Comparison of ENCODE assay signal across 27 cellular contexts in genomic region chr12:112930350-112930749, GRCh38. TPM values are rescaled to one million over a fixed set of nuclear protein-coding genes. Genes with fewer than 3 reads are reported as not detected.
"Had no signal": no experiment of that assay in that cellular context is flagged by ENCODE, and none has a peak within 500 bp of the region (broad histone marks: within the 10 kb centered on the region; RNA-seq: fewer than 3 reads in every experiment).

No MANE protein-coding gene starts in this region.

- DNase-seq: activated CD4-positive, alpha-beta T cell treated with anti-CD3 and anti-CD28 coated beads for 1 hour; activated CD4-positive, alpha-beta T cell treated with anti-CD3 and anti-CD28 coated beads for 4 hours; activated CD4-positive, alpha-beta T cell treated with anti-CD3 and anti-CD28 coated beads, Interleukin-2, amount 10 ng/mL, durations not matched to agents 7 days and 5 days; activated CD4-positive, alpha-beta T cell treated with anti-CD3 and anti-CD28 coated beads, Interleukin-2, amount 50 U/mL, for 4 hours; activated CD8-positive, alpha-beta memory T cell treated with anti-CD3 and anti-CD28 coated beads for 24 hours; activated CD8-positive, alpha-beta memory T cell treated with anti-CD3 and anti-CD28 coated beads, Interleukin-2, amount 50 U/mL, for 48 hours; activated CD8-positive, alpha-beta T cell treated with anti-CD3 and anti-CD28 coated beads for 36 hours; activated effector memory CD4-positive, alpha-beta T cell treated with Interleukin-2 at 50 U/mL for 16 hours; activated naive CD4-positive, alpha-beta T cell treated with anti-CD3 and anti-CD28 coated beads for 36 hours; activated naive CD8-positive, alpha-beta T cell treated with anti-CD3 and anti-CD28 coated beads for 36 hours; activated naive CD8-positive, alpha-beta T cell treated with anti-CD3 and anti-CD28 coated beads, Interleukin-2, amount 50 U/mL, for 24 hours; activated T-cell treated with anti-CD3 and anti-CD28 coated beads, Interleukin-2, amount 50 U/mL, for 4 hours; amygdala; aorta; body of pancreas; caudate nucleus; effector CD8-positive, alpha-beta T cell; esophagus squamous epithelium; foreskin melanocyte; T-helper 2 cell had no signal

- H3K36me3 Mint-ChIP-seq: activated naive CD8-positive, alpha-beta T cell treated with anti-CD3 and anti-CD28 coated beads for 36 hours had no signal

- H3K4me3 Mint-ChIP-seq: activated CD4-positive, alpha-beta T cell treated with anti-CD3 and anti-CD28 coated beads, Interleukin-2, amount 10 ng/mL, durations not matched to agents 7 days and 5 days; activated CD8-positive, alpha-beta T cell treated with anti-CD3 and anti-CD28 coated beads for 36 hours; activated naive CD4-positive, alpha-beta T cell treated with anti-CD3 and anti-CD28 coated beads for 36 hours; activated naive CD4-positive, alpha-beta T cell treated with anti-CD3 and anti-CD28 coated beads, Interleukin-2, amount 50 U/mL, for 24 hours; activated naive CD8-positive, alpha-beta T cell treated with anti-CD3 and anti-CD28 coated beads for 36 hours; activated naive CD8-positive, alpha-beta T cell treated with anti-CD3 and anti-CD28 coated beads, Interleukin-2, amount 50 U/mL, for 24 hours; activated T-cell treated with anti-CD3 and anti-CD28 coated beads, Interleukin-2, amount 50 U/mL, for 4 hours; activated T-helper 17 cell treated with anti-CD3 and anti-CD28 coated beads, Interleukin-2, amount 50 U/mL, for 72 hours; WTC11 had no signal

- H3K27ac ChIP-seq: adrenal gland, body of pancreas, epithelial cell of prostate, esophagus squamous epithelium, gastroesophageal sphincter had no signal

- H3K9me3 Mint-ChIP-seq: activated naive CD4-positive, alpha-beta T cell treated with anti-CD3 and anti-CD28 coated beads, Interleukin-2, amount 50 U/mL, for 24 hours; activated naive CD8-positive, alpha-beta T cell treated with anti-CD3 and anti-CD28 coated beads, Interleukin-2, amount 50 U/mL, for 24 hours; activated T-helper 17 cell treated with anti-CD3 and anti-CD28 coated beads, Interleukin-2, amount 50 U/mL, for 72 hours had no signal

- H3K4me1 ChIP-seq: adrenal gland, gastroesophageal sphincter had no signal

- H3K27me3 Mint-ChIP-seq: activated CD4-positive, alpha-beta T cell treated with anti-CD3 and anti-CD28 coated beads, Interleukin-2, amount 10 ng/mL, durations not matched to agents 7 days and 5 days; activated CD8-positive, alpha-beta T cell treated with anti-CD3 and anti-CD28 coated beads for 36 hours; activated naive CD4-positive, alpha-beta T cell treated with anti-CD3 and anti-CD28 coated beads, Interleukin-2, amount 50 U/mL, for 24 hours; activated naive CD8-positive, alpha-beta T cell treated with anti-CD3 and anti-CD28 coated beads for 36 hours; activated naive CD8-positive, alpha-beta T cell treated with anti-CD3 and anti-CD28 coated beads, Interleukin-2, amount 50 U/mL, for 24 hours; activated T-helper 17 cell treated with anti-CD3 and anti-CD28 coated beads, Interleukin-2, amount 50 U/mL, for 72 hours had no signal

- H3K27me3 ChIP-seq: adrenal gland, body of pancreas, esophagus squamous epithelium, gastroesophageal sphincter had no signal

- H3K4me3 ChIP-seq: adrenal gland, body of pancreas, esophagus squamous epithelium, gastroesophageal sphincter had no signal

- H3K27ac Mint-ChIP-seq: activated CD4-positive, alpha-beta T cell treated with anti-CD3 and anti-CD28 coated beads, Interleukin-2, amount 10 ng/mL, durations not matched to agents 7 days and 5 days; activated CD8-positive, alpha-beta T cell treated with anti-CD3 and anti-CD28 coated beads for 36 hours; activated naive CD4-positive, alpha-beta T cell treated with anti-CD3 and anti-CD28 coated beads for 36 hours; activated naive CD4-positive, alpha-beta T cell treated with anti-CD3 and anti-CD28 coated beads, Interleukin-2, amount 50 U/mL, for 24 hours; activated naive CD8-positive, alpha-beta T cell treated with anti-CD3 and anti-CD28 coated beads for 36 hours; activated naive CD8-positive, alpha-beta T cell treated with anti-CD3 and anti-CD28 coated beads, Interleukin-2, amount 50 U/mL, for 24 hours; activated T-helper 17 cell treated with anti-CD3 and anti-CD28 coated beads, Interleukin-2, amount 50 U/mL, for 72 hours; WTC11 had no signal

- H3K9me3 ChIP-seq: adrenal gland, body of pancreas, esophagus squamous epithelium had no signal

- H3K4me1 Mint-ChIP-seq: activated naive CD8-positive, alpha-beta T cell treated with anti-CD3 and anti-CD28 coated beads for 36 hours had no signal

- ATAC-seq: activated CD8-positive, alpha-beta T cell treated with anti-CD3 and anti-CD28 coated beads for 36 hours; activated naive CD8-positive, alpha-beta T cell treated with anti-CD3 and anti-CD28 coated beads, Interleukin-2, amount 50 U/mL, for 24 hours; activated T-cell treated with anti-CD3 and anti-CD28 coated beads, Interleukin-2, amount 50 U/mL, for 4 hours; activated T-helper 17 cell treated with anti-CD3 and anti-CD28 coated beads, Interleukin-2, amount 50 U/mL, for 72 hours; body of pancreas; gastroesophageal sphincter; WTC11 had no signal

- H3K36me3 ChIP-seq: adrenal gland, esophagus squamous epithelium, gastroesophageal sphincter had no signal

RNA-seq across cellular contexts. Expression of gene OAS1, which starts 23.6 kb away (rescaled TPM):
- total RNA-seq: chondrocyte had no signal
